ENCODE assay signal across 35 cellular contexts in genomic region chr22:43754176-43754575, GRCh38. TPM values are rescaled to one million over a fixed set of nuclear protein-coding genes. Genes with fewer than 3 reads are reported as not detected.
A peak's percentile ranks its signal among the peaks of the same experiment; 100 is the strongest.
DNase-seq lines count a peak whose midpoint lies in the region; ATAC-seq and TF ChIP-seq lines count a peak whose summit lies in the region.
"Had no signal": no experiment of that assay in that cellular context is flagged by ENCODE, and none has a peak within 500 bp of the region (broad histone marks: within the 10 kb centered on the region; RNA-seq: fewer than 3 reads in every experiment).

No MANE protein-coding gene starts in this region.

- no peaks in the 10 kb centered on the region for H3K4me1 ChIP-seq in esophagus muscularis mucosa
- H3K4me1 ChIP-seq in SJCRH30: no peaks in the 10 kb centered on the region
- H3K4me1 ChIP-seq: A549; BE2C; BLaER1; BLaER1 treated with 17β-estradiol and CSF1 and Interleukin-3, amounts not matched to agents 10 nM and 100 nM; Caco-2 had no signal

- no peaks in the 10 kb centered on the region for H3F3A ChIP-seq in neural cell (ENCODE audit: insufficient read depth, low read length, poor library complexity, severe bottlenecking)

- intact Hi-C loops in esophagus muscularis mucosa (cut with DNase I): no loop called here

- TF ChIP-seq EP300 in esophagus muscularis mucosa (IDR thresholded peaks at IDR 0.05) (no peak), neural cell (conservative IDR thresholded peaks at IDR 0.05; ENCODE audit: poor library complexity, severe bottlenecking) (no peak)

- peaks cover 35% of the 10 kb centered on the region for H3K27me3 Mint-ChIP-seq in activated CD8-positive, alpha-beta memory T cell treated with anti-CD3 and anti-CD28 coated beads, Interleukin-2, amount 10 ng/mL, durations not matched to agents 7 days and 5 days
- H3K27me3 Mint-ChIP-seq in osteocyte (ENCODE audit: unreplicated experiment) (peaks cover 23% of the 10 kb centered on the region), glutamatergic neuron (ENCODE audit: unreplicated experiment) (no peaks in the 10 kb centered on the region)

- TF ChIP-seq CTCF in esophagus muscularis mucosa (IDR thresholded peaks at IDR 0.05): no peak
- TF ChIP-seq CTCF in neural cell (IDR thresholded peaks at IDR 0.05; ENCODE audit: poor library complexity, severe bottlenecking): no peak
- no peak for TF ChIP-seq CTCF in osteocyte (IDR thresholded peaks at IDR 0.05)
- TF ChIP-seq CTCF in glutamatergic neuron (IDR thresholded peaks at IDR 0.05; ENCODE audit: partially characterized antibody, unreplicated experiment): no peak

- H3K79me2 ChIP-seq in neural cell (replicated peaks; ENCODE audit: insufficient read depth, low read length): no peaks in the 10 kb centered on the region

- CTCF ChIA-PET in activated CD8-positive, alpha-beta memory T cell treated with anti-CD3 and anti-CD28 coated beads, Interleukin-2, amount 10 ng/mL, durations not matched to agents 7 days and 5 days (lab: Charles Lee): no interaction called here

- H3K9me3 ChIP-seq in esophagus muscularis mucosa (peaks cover 0 to 6% (median 0%) of the 10 kb centered on the region in 4 donors), neural cell (ENCODE audit: low read length) (no peaks in the 10 kb centered on the region), SJCRH30 (replicated peaks) (no peaks in the 10 kb centered on the region)
- H3K9me3 ChIP-seq: A549, BE2C, BLaER1, Caco-2 had no signal

- no peak overlapping the region for H3K27ac ChIP-seq in esophagus muscularis mucosa (replicated peaks in 1 of 4)
- H3K27ac ChIP-seq in neural cell (ENCODE audit: low read length): peak overlapping the region; percentile 68
- no peak overlapping the region for H3K27ac ChIP-seq in SJCRH30
- H3K27ac ChIP-seq: 22Rv1; A549; BLaER1; BLaER1 treated with 17β-estradiol and CSF1 and Interleukin-3, amounts not matched to agents 10 nM and 100 nM; C4-2B had no signal

- no peak overlapping the region for H3K4me3 Mint-ChIP-seq in activated CD8-positive, alpha-beta memory T cell treated with anti-CD3 and anti-CD28 coated beads, Interleukin-2, amount 10 ng/mL, durations not matched to agents 7 days and 5 days
- H3K4me3 Mint-ChIP-seq in osteocyte (ENCODE audit: unreplicated experiment) (no peak overlapping the region), glutamatergic neuron (ENCODE audit: unreplicated experiment) (no peak overlapping the region)
- H3K4me3 Mint-ChIP-seq: B cell; CD14-positive monocyte; CD4-positive, alpha-beta memory T cell; CD4-positive, alpha-beta T cell; CD4-positive, CD25-positive, alpha-beta regulatory T cell; CD8-positive, alpha-beta memory T cell; CD8-positive, alpha-beta T cell had no signal

- no peaks in the 10 kb centered on the region for H3K4me1 Mint-ChIP-seq in activated CD8-positive, alpha-beta memory T cell treated with anti-CD3 and anti-CD28 coated beads, Interleukin-2, amount 10 ng/mL, durations not matched to agents 7 days and 5 days
- H3K4me1 Mint-ChIP-seq in osteocyte (ENCODE audit: unreplicated experiment) (no peaks in the 10 kb centered on the region), glutamatergic neuron (ENCODE audit: low read depth, unreplicated experiment) (no peaks in the 10 kb centered on the region)
- H3K4me1 Mint-ChIP-seq: B cell; CD14-positive monocyte; CD4-positive, alpha-beta memory T cell; CD4-positive, CD25-positive, alpha-beta regulatory T cell; CD8-positive, alpha-beta memory T cell had no signal

- no peak overlapping the region for H3K9ac ChIP-seq in neural cell (ENCODE audit: low read length)
- H3K9ac ChIP-seq: BLaER1; BLaER1 treated with 17β-estradiol and CSF1 and Interleukin-3, amounts not matched to agents 10 nM and 100 nM had no signal

- no peaks in the 10 kb centered on the region for H3K9me3 Mint-ChIP-seq in activated CD8-positive, alpha-beta memory T cell treated with anti-CD3 and anti-CD28 coated beads, Interleukin-2, amount 10 ng/mL, durations not matched to agents 7 days and 5 days (ENCODE audit: low read depth)
- H3K9me3 Mint-ChIP-seq in osteocyte (ENCODE audit: unreplicated experiment): peaks cover 4% of the 10 kb centered on the region
- H3K9me3 Mint-ChIP-seq in glutamatergic neuron (ENCODE audit: unreplicated experiment): no peaks in the 10 kb centered on the region
- H3K9me3 Mint-ChIP-seq: CD4-positive, alpha-beta memory T cell; CD4-positive, alpha-beta T cell; CD8-positive, alpha-beta memory T cell; CD8-positive, alpha-beta T cell had no signal

- no peak for TF ChIP-seq RAD21 in neural cell (conservative IDR thresholded peaks at IDR 0.05)

- H3K4me2 ChIP-seq in neural cell (ENCODE audit: low read length): peak overlapping the region; percentile 11
- H3K4me2 ChIP-seq: A549; BLaER1; BLaER1 treated with 17β-estradiol and CSF1 and Interleukin-3, amounts not matched to agents 10 nM and 100 nM had no signal

- no peaks in the 10 kb centered on the region for H4K20me1 ChIP-seq in neural cell (ENCODE audit: insufficient read depth)
- H4K20me1 ChIP-seq: BLaER1; BLaER1 treated with 17β-estradiol and CSF1 and Interleukin-3, amounts not matched to agents 10 nM and 100 nM had no signal

- H3K36me3 ChIP-seq in esophagus muscularis mucosa (no peaks in the 10 kb centered on the region), neural cell (ENCODE audit: insufficient read depth, low read length) (no peaks in the 10 kb centered on the region), SJCRH30 (no peaks in the 10 kb centered on the region)
- H3K36me3 ChIP-seq: BE2C; BLaER1; BLaER1 treated with 17β-estradiol and CSF1 and Interleukin-3, amounts not matched to agents 10 nM and 100 nM had no signal

- no peak for ATAC-seq in activated CD8-positive, alpha-beta memory T cell treated with anti-CD3 and anti-CD28 coated beads, Interleukin-2, amount 10 ng/mL, durations not matched to agents 7 days and 5 days
- ATAC-seq in HG03378 (IDR thresholded peaks at IDR 0.05; ENCODE audit: unreplicated experiment): no peak
- ATAC-seq: A549; CD8-positive, alpha-beta T cell had no signal

- 74% methylated on average over 5 of the region's 5 CpGs for WGBS in esophagus muscularis mucosa

- peak; percentile 21 for DNase-seq in activated CD8-positive, alpha-beta memory T cell treated with anti-CD3 and anti-CD28 coated beads, Interleukin-2, amount 10 ng/mL, durations not matched to agents 7 days and 5 days
- no peak for DNase-seq in activated CD8-positive, alpha-beta memory T cell treated with anti-CD3 and anti-CD28 coated beads, Interleukin-2, amount 50 U/mL, for 48 hours
- DNase-seq in esophagus muscularis mucosa (ENCODE audit: extremely low spot score) (peak; percentile 66), osteocyte (ENCODE audit: extremely low spot score, unreplicated experiment) (peak; percentile 78), glutamatergic neuron (no peak), SJCRH30 (no peak)
- DNase-seq: 8988T; ACHN; AML-193; BE2C; C1 segment of cervical spinal cord; Caco-2; Calu3; CD4-positive, alpha-beta memory T cell; CD4-positive, alpha-beta T cell; CD4-positive, CD25-positive, alpha-beta regulatory T cell; CD8-positive, alpha-beta memory T cell; CD8-positive, alpha-beta T cell; COR-L47; DMS 273 treated with DMSO at 0.1 percent for 48 hours; DMS153; DMS53; DMS79; DMS79 treated with DMSO at 0.1 percent for 48 hours; DND-41; EL had no signal

- H3K4me3 ChIP-seq in esophagus muscularis mucosa: no peak overlapping the region
- peak overlapping the region; percentile 30 for H3K4me3 ChIP-seq in neural cell (ENCODE audit: low read length)
- H3K4me3 ChIP-seq in SJCRH30: no peak overlapping the region
- H3K4me3 ChIP-seq: A549; BLaER1; BLaER1 treated with 17β-estradiol and CSF1 and Interleukin-3, amounts not matched to agents 10 nM and 100 nM had no signal

- no peaks in the 10 kb centered on the region for H3K36me3 Mint-ChIP-seq in activated CD8-positive, alpha-beta memory T cell treated with anti-CD3 and anti-CD28 coated beads, Interleukin-2, amount 10 ng/mL, durations not matched to agents 7 days and 5 days
- no peaks in the 10 kb centered on the region for H3K36me3 Mint-ChIP-seq in osteocyte (ENCODE audit: unreplicated experiment)
- no peaks in the 10 kb centered on the region for H3K36me3 Mint-ChIP-seq in glutamatergic neuron (ENCODE audit: unreplicated experiment)
- H3K36me3 Mint-ChIP-seq: CD14-positive monocyte; CD4-positive, alpha-beta memory T cell; CD4-positive, CD25-positive, alpha-beta regulatory T cell; CD8-positive, alpha-beta memory T cell; CD8-positive, alpha-beta T cell had no signal

- H2AFZ ChIP-seq in neural cell (ENCODE audit: low read depth, low read length): no peak overlapping the region

- H3K9me2 ChIP-seq in neural cell (ENCODE audit: insufficient read depth, low read length): no peaks in the 10 kb centered on the region

- no peak for TF ChIP-seq POLR2A in esophagus muscularis mucosa (IDR thresholded peaks at IDR 0.05; ENCODE audit: low read depth)

- no peaks in the 10 kb centered on the region for H3K27me3 ChIP-seq in esophagus muscularis mucosa
- H3K27me3 ChIP-seq in neural cell (ENCODE audit: insufficient read depth, low read depth, low read length): no peaks in the 10 kb centered on the region
- peaks cover 3% of the 10 kb centered on the region for H3K27me3 ChIP-seq in SJCRH30
- H3K27me3 ChIP-seq: BLaER1; BLaER1 treated with 17β-estradiol and CSF1 and Interleukin-3, amounts not matched to agents 10 nM and 100 nM had no signal

- H3K27ac Mint-ChIP-seq in activated CD8-positive, alpha-beta memory T cell treated with anti-CD3 and anti-CD28 coated beads, Interleukin-2, amount 10 ng/mL, durations not matched to agents 7 days and 5 days: no peak overlapping the region
- no peak overlapping the region for H3K27ac Mint-ChIP-seq in osteocyte (ENCODE audit: unreplicated experiment)
- no peak overlapping the region for H3K27ac Mint-ChIP-seq in glutamatergic neuron (ENCODE audit: unreplicated experiment)
- H3K27ac Mint-ChIP-seq: B cell; CD14-positive monocyte; CD4-positive, alpha-beta memory T cell; CD4-positive, alpha-beta T cell; CD4-positive, CD25-positive, alpha-beta regulatory T cell; CD8-positive, alpha-beta memory T cell; CD8-positive, alpha-beta T cell had no signal

TF ChIP-seq in neural cell, 6 proteins besides CTCF, POLR2A, EP300 and RAD21 (continues in another document):
- TF ChIP-seq MXI1 (conservative IDR thresholded peaks at IDR 0.05; ENCODE audit: poor library complexity, severe bottlenecking): no peak
- TF ChIP-seq EZH2 (IDR thresholded peaks at IDR 0.05; ENCODE audit: borderline replicate concordance, insufficient read depth, low read length, poor library complexity, severe bottlenecking): no peak
- no peak for TF ChIP-seq POLR2AphosphoS5 (IDR thresholded peaks at IDR 0.05)

RNA-seq across cellular contexts. Expression of gene EFCAB6, which starts 57.9 kb away (rescaled TPM):
- total RNA-seq in activated CD8-positive, alpha-beta memory T cell treated with anti-CD3 and anti-CD28 coated beads, Interleukin-2, amount 10 ng/mL, durations not matched to agents 7 days and 5 days: under 1 TPM; 0.14 to 0.32 TPM
- total RNA-seq in esophagus muscularis mucosa (1 to 10 TPM; 1.2 to 4.0 (median 3.0) TPM), osteocyte (1.4 and 1.5 TPM in 2 replicates), glutamatergic neuron (ENCODE audit: unreplicated experiment) (0.96 TPM)
- 1.3 and 1.4 TPM in 2 replicates for polyA plus RNA-seq in neural cell
- 7.8 and 10.4 TPM in 2 replicates for polyA minus RNA-seq in neural cell
- not detected in 2 replicates for total RNA-seq in SJCRH30 (2014; rRNA removed; shearing (Covaris generic))
- total RNA-seq: Caco-2; CD4-positive, CD25-positive, alpha-beta regulatory T cell had no signal
- polyA plus RNA-seq: CD14-positive monocyte had no signal

Comparison
In these comparisons a context has a peak if more than half of its experiments do, and no peak if none do; other contexts are left out.
1. DNase-seq: peak in activated CD8-positive, alpha-beta memory T cell treated with anti-CD3 and anti-CD28 coated beads, Interleukin-2, amount 10 ng/mL, durations not matched to agents 7 days and 5 days (single experiment), esophagus muscularis mucosa (single experiment) and osteocyte (single experiment); none in activated CD8-positive, alpha-beta memory T cell treated with anti-CD3 and anti-CD28 coated beads, Interleukin-2, amount 50 U/mL, for 48 hours (single experiment), glutamatergic neuron (single experiment) and SJCRH30 (0 of 2).